1 cellular context compared by ENCODE assay signal in the genomic region with DNA sequence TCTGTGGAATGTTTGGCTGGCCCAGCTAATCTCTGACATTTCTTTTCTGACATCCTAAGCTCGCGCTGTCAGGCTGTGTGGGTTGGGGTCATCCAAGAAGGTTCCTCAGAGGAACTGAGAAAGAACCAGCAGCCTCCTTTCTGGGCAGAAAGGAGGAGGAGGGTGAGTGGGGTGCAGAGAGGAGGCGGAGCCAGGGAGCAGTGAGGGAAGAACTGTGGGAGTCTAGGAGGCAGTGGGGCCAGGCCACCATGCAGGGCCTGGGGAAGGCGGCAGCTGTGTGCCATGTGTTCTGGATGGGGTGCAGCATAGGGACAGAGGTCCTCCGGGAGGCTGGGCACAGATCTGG.
TF ChIP-seq lines count a peak whose summit lies in the region.

No MANE protein-coding gene starts in this region.

TF ChIP-seq in GM12878, 131 proteins besides CTCF, POLR2A, EP300 and RAD21 (continued from another document):
- no peak for TF ChIP-seq HDAC2 (IDR thresholded peaks at IDR 0.05)
